ENCODE assay signal across 3 cellular contexts in the genomic region with DNA sequence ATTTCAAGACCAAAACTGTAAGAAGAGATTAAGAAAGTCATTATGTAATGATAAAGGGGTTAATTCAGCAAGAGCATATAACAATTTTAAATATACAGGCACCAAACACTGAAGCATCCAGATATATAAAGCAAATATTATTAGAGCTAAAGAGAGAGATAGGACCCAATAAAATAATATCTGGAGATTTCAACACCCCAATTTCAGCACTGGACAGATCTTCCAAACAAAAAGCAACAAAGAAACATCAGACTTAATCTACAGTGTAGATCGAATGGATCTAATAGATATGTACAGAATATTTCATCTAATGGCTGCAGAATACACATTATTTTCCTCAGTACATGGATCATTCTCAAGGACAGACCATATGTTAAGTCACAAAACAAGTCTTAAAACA.
A peak's percentile ranks its signal among the peaks of the same experiment; 100 is the strongest.
TF ChIP-seq lines count a peak whose summit lies in the region.

No MANE protein-coding gene starts in this region.

TF ChIP-seq in liver, 16 proteins besides CTCF, POLR2A, EP300 and RAD21 (continued from another document):
- TF ChIP-seq REST (IDR thresholded peaks at IDR 0.05) (peak; percentile 95), GABPA (IDR thresholded peaks at IDR 0.05 in 1 of 2, conservative IDR thresholded peaks at IDR 0.05 in 1 of 2) (no peak), EGR1 (IDR thresholded peaks at IDR 0.05; ENCODE audit: low read depth in 2 of 2) (no peak)

TF ChIP-seq in HCT116, 20 proteins besides CTCF, POLR2A, EP300 and RAD21 (continued from another document):
- TF ChIP-seq REST (IDR thresholded peaks at IDR 0.05; ENCODE audit: low read depth) = peak; percentile 28; the same call in 1 of the 2 replicates

TF ChIP-seq in Ishikawa, 13 proteins besides CTCF, POLR2A, EP300 and RAD21 (continued from another document):
- TF ChIP-seq MAX (IDR thresholded peaks at IDR 0.05) = no peak
